Comparison of ENCODE assay signal across 11 cellular contexts in genomic region chr2:241009191-241009590, GRCh38. TPM values are rescaled to one million over a fixed set of nuclear protein-coding genes. Genes with fewer than 3 reads are reported as not detected.
A peak's percentile ranks its signal among the peaks of the same experiment; 100 is the strongest.
DNase-seq lines count a peak whose midpoint lies in the region; ATAC-seq and TF ChIP-seq lines count a peak whose summit lies in the region.
"Had no signal": no experiment of that assay in that cellular context is flagged by ENCODE, and none has a peak within 500 bp of the region (broad histone marks: within the 10 kb centered on the region; RNA-seq: fewer than 3 reads in every experiment).

No MANE protein-coding gene starts in this region.

- ATAC-seq in activated B cell treated with CpG ODN at 0.5 μM for 24 hours (ENCODE audit: low read depth) (no peak), HG02840 (IDR thresholded peaks at IDR 0.05; ENCODE audit: low FRiP score, unreplicated experiment) (no peak)
- ATAC-seq in stimulated activated naive B cell treated with anti-CD40 and anti-IgM and Interleukin-4, amounts not matched to agents 10 μg/mL and 1 μg/mL and 100 μg/mL, for 72 hours (replicated peaks): no peak

- peak overlapping the region; percentile 12; the same call in 1 of the 2 replicates for H3K4me3 ChIP-seq in iPS-18c (ENCODE audit: insufficient read depth, low read depth, low read length)

- no peak for DNase-seq in T-helper 2 cell treated with Interferon-gamma antibody and Interleukin-4, amounts not matched to agents 5 μg/mL and 100 μg/mL, for 36 hours (ENCODE audit: low spot score)
- DNase-seq in T-helper 2 cell: no peak
- peak; percentile 8 for DNase-seq in activated B cell treated with CpG ODN at 0.5 μM for 24 hours
- DNase-seq in stimulated activated naive B cell treated with anti-CD40 and anti-IgM and Interleukin-4, amounts not matched to agents 10 μg/mL and 1 μg/mL and 100 μg/mL, for 72 hours: no peak
- DNase-seq in NCI-H526 (lab: John Stamatoyannopoulos, UW): no peak
- no peak for DNase-seq in stimulated activated CD4-positive, alpha-beta T cell treated with anti-CD3 and anti-CD28 coated beads, Interleukin-12 subunit alpha, Interleukin-12 subunit beta, amount 100 ng/mL, for 4 hours
- DNase-seq: effector memory CD8-positive, alpha-beta T cell; NCI-H2227 treated with DMSO at 0.1 percent for 48 hours had no signal

- intact Hi-C loops in activated B cell treated with CpG ODN at 0.5 μM for 24 hours (cut with micrococcal nuclease): no loop called here

- no peak overlapping the region for H3K4me3 Mint-ChIP-seq in T-helper 2 cell treated with Interferon-gamma antibody and Interleukin-4, amounts not matched to agents 5 μg/mL and 100 μg/mL, for 36 hours
- H3K4me3 Mint-ChIP-seq in activated B cell treated with CpG ODN at 0.5 μM for 24 hours: no peak overlapping the region
- H3K4me3 Mint-ChIP-seq in stimulated activated naive B cell treated with anti-CD40 and anti-IgM and Interleukin-4, amounts not matched to agents 10 μg/mL and 1 μg/mL and 100 μg/mL, for 72 hours: peak overlapping the region; percentile 6 to 43

- H3K9me3 ChIP-seq in iPS-18c (ENCODE audit: control insufficient read depth, insufficient read depth, low read length): peaks cover 3% of the 10 kb centered on the region

- peaks cover 13% of the 10 kb centered on the region for H3K4me1 Mint-ChIP-seq in T-helper 2 cell treated with Interferon-gamma antibody and Interleukin-4, amounts not matched to agents 5 μg/mL and 100 μg/mL, for 36 hours (ENCODE audit: low read depth)
- peaks cover 3% of the 10 kb centered on the region for H3K4me1 Mint-ChIP-seq in activated B cell treated with CpG ODN at 0.5 μM for 24 hours
- peaks cover 9 to 19% of the 10 kb centered on the region in 2 donors for H3K4me1 Mint-ChIP-seq in stimulated activated naive B cell treated with anti-CD40 and anti-IgM and Interleukin-4, amounts not matched to agents 10 μg/mL and 1 μg/mL and 100 μg/mL, for 72 hours
- H3K4me1 Mint-ChIP-seq: IgD-negative memory B cell had no signal

- POLR2A ChIA-PET in activated B cell treated with CpG ODN at 0.5 μM for 24 hours (lab: Charles Lee): no interaction called here

- no peak for TF ChIP-seq CTCF in activated B cell treated with CpG ODN at 0.5 μM for 24 hours (IDR thresholded peaks at IDR 0.05)

- peaks cover 3% of the 10 kb centered on the region for H3K27me3 Mint-ChIP-seq in T-helper 2 cell treated with Interferon-gamma antibody and Interleukin-4, amounts not matched to agents 5 μg/mL and 100 μg/mL, for 36 hours (ENCODE audit: low read depth)
- peaks cover 10% of the 10 kb centered on the region for H3K27me3 Mint-ChIP-seq in activated B cell treated with CpG ODN at 0.5 μM for 24 hours
- H3K27me3 Mint-ChIP-seq in stimulated activated naive B cell treated with anti-CD40 and anti-IgM and Interleukin-4, amounts not matched to agents 10 μg/mL and 1 μg/mL and 100 μg/mL, for 72 hours: peaks cover 20 to 43% of the 10 kb centered on the region in 2 donors

- peak overlapping the region; percentile 72 for H3K27ac Mint-ChIP-seq in T-helper 2 cell treated with Interferon-gamma antibody and Interleukin-4, amounts not matched to agents 5 μg/mL and 100 μg/mL, for 36 hours
- no peak overlapping the region for H3K27ac Mint-ChIP-seq in activated B cell treated with CpG ODN at 0.5 μM for 24 hours
- H3K27ac Mint-ChIP-seq in stimulated activated naive B cell treated with anti-CD40 and anti-IgM and Interleukin-4, amounts not matched to agents 10 μg/mL and 1 μg/mL and 100 μg/mL, for 72 hours: no peak overlapping the region
- H3K27ac Mint-ChIP-seq: effector memory CD8-positive, alpha-beta T cell had no signal

- peaks cover 3% of the 10 kb centered on the region for H3K36me3 Mint-ChIP-seq in T-helper 2 cell treated with Interferon-gamma antibody and Interleukin-4, amounts not matched to agents 5 μg/mL and 100 μg/mL, for 36 hours (ENCODE audit: low read depth)
- H3K36me3 Mint-ChIP-seq in activated B cell treated with CpG ODN at 0.5 μM for 24 hours (ENCODE audit: low read depth): no peaks in the 10 kb centered on the region
- H3K36me3 Mint-ChIP-seq in stimulated activated naive B cell treated with anti-CD40 and anti-IgM and Interleukin-4, amounts not matched to agents 10 μg/mL and 1 μg/mL and 100 μg/mL, for 72 hours: peaks cover 4 to 5% of the 10 kb centered on the region in 2 donors
- H3K36me3 Mint-ChIP-seq: IgD-negative memory B cell had no signal

- CTCF ChIA-PET in activated B cell treated with CpG ODN at 0.5 μM for 24 hours (lab: Charles Lee): no interaction called here

- H3K9me3 Mint-ChIP-seq in T-helper 2 cell treated with Interferon-gamma antibody and Interleukin-4, amounts not matched to agents 5 μg/mL and 100 μg/mL, for 36 hours: peaks cover 12% of the 10 kb centered on the region
- H3K9me3 Mint-ChIP-seq in activated B cell treated with CpG ODN at 0.5 μM for 24 hours: peaks cover 9% of the 10 kb centered on the region
- H3K9me3 Mint-ChIP-seq in stimulated activated naive B cell treated with anti-CD40 and anti-IgM and Interleukin-4, amounts not matched to agents 10 μg/mL and 1 μg/mL and 100 μg/mL, for 72 hours: peaks cover 9 to 11% of the 10 kb centered on the region in 2 donors

RNA-seq across cellular contexts. Expression of gene SNED1, which starts 10.8 kb away (rescaled TPM):
- 44.7 and 59.8 TPM in 2 replicates for total RNA-seq in activated B cell treated with CpG ODN at 0.5 μM for 24 hours

Comparison
In these comparisons a context has a peak if more than half of its experiments do, and no peak if none do; other contexts are left out.
1. H3K4me3 Mint-ChIP-seq: peak in stimulated activated naive B cell treated with anti-CD40 and anti-IgM and Interleukin-4, amounts not matched to agents 10 μg/mL and 1 μg/mL and 100 μg/mL, for 72 hours (2 of 2); none in T-helper 2 cell treated with Interferon-gamma antibody and Interleukin-4, amounts not matched to agents 5 μg/mL and 100 μg/mL, for 36 hours (single experiment) and activated B cell treated with CpG ODN at 0.5 μM for 24 hours (single experiment).